Comparison of ENCODE assay signal across 8 cellular contexts in the genomic region with DNA sequence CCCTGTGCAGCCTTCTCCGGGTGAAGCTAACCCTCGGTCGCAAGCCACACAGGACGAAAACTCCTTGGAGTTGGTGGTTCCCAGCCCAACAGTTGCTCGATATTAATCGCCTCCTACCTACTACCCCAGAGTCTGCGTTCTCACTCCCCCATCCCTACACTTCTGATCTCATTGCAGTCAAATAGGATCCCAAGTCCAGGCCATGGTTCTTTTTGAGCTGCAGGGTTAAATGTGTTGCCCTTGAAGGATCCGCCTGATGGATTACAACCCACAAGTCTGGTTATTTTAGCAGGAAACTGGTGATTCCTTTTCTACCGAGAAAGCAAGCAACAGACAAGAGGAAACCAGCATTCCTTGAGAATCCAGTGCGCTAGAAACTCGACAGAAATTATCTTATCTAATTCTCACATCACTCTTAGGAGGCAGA. TPM values are rescaled to one million over a fixed set of nuclear protein-coding genes. Genes with fewer than 3 reads are reported as not detected.
A peak's percentile ranks its signal among the peaks of the same experiment; 100 is the strongest.
DNase-seq lines count a peak whose midpoint lies in the region; ATAC-seq and TF ChIP-seq lines count a peak whose summit lies in the region.

No MANE protein-coding gene starts in this region.

- CTCF ChIA-PET in HEK293 (lab: Yijun Ruan, JAX), result interaction anchor here (0.7 to 0.9 kb wide), 2 partner anchors 8 to 29 kb away, joined by 3 read pairs; no protein-coding TSS in a partner anchor

- H3K4me1 ChIP-seq in HEK293 (ENCODE audit: control insufficient read depth, insufficient read depth, low read length) (peaks cover 24% of the 10 kb centered on the region), psoas muscle (peaks cover 27% of the 10 kb centered on the region)

- 10 to 12% (median 10%) methylated on average over 10 to 11 of the region's 11 CpGs for WGBS in psoas muscle, 3 donors

- no peaks in the 10 kb centered on the region for H3K9me3 ChIP-seq in HEK293 (ENCODE audit: control insufficient read depth, insufficient read depth, low read depth, low read length)
- H3K9me3 ChIP-seq in psoas muscle, result no peaks in the 10 kb centered on the region

- TF ChIP-seq CTCF in HEK293 (tag by site-specific recombination; IDR thresholded peaks at IDR 0.05), result no peak
- TF ChIP-seq CTCF in foreskin fibroblast (IDR thresholded peaks at IDR 0.05; ENCODE audit: low read depth, low read length), result no peak
- TF ChIP-seq CTCF in psoas muscle (IDR thresholded peaks at IDR 0.05), result no peak

- H3K27ac ChIP-seq in HEK293 (ENCODE audit: extremely low read depth, low read depth, low read length), result peak overlapping the region; percentile 97; the same call in 1 of the 2 replicates
- peak overlapping the region; percentile 95 for H3K27ac ChIP-seq in psoas muscle

- intact Hi-C loops in psoas muscle (cut with DNase I), result loop anchor here in 1 of 2 donors (2.0 kb wide), 1 partner anchor 29 kb away; no protein-coding TSS in a partner anchor

- ATAC-seq in psoas muscle (peak in 1 of 4 donors; percentile 3), GM19023 (IDR thresholded peaks at IDR 0.05; ENCODE audit: unreplicated experiment) (no peak)

- H3K4me3 ChIP-seq in HEK293 (ENCODE audit: low read depth, low read length) (peak overlapping the region; percentile 76), foreskin fibroblast (ENCODE audit: low read depth in 1 of 2, low read length in 2 of 2) (peak overlapping the region; percentile 68 to 80), psoas muscle (peak overlapping the region; percentile 94)

- DNase-seq in SW480 (ENCODE audit: low spot score), result peak; percentile 33
- DNase-seq in foreskin fibroblast, result peak in 1 of 2 donors; percentile 41
- no peak for DNase-seq in psoas muscle
- no peak for DNase-seq in cortex of kidney (lab: John Stamatoyannopoulos, UW)
- no peak for DNase-seq in NCI-H2107 (lab: John Stamatoyannopoulos, UW)
- DNase-seq in UCSD-AML1 (lab: John Stamatoyannopoulos, UW; ENCODE audit: unreplicated experiment), result no peak

- H3K27me3 ChIP-seq in psoas muscle (ENCODE audit: insufficient read depth in 3 of 3, low read length in 2 of 3), result no peaks in the 10 kb centered on the region

- no peaks in the 10 kb centered on the region; a peak in 1 of 3 replicates for H3K36me3 ChIP-seq in HEK293 (ENCODE audit: control insufficient read depth in 2 of 2, insufficient read depth in 1 of 2, low read length in 2 of 2)
- no peaks in the 10 kb centered on the region for H3K36me3 ChIP-seq in psoas muscle (ENCODE audit: insufficient read depth in 1 of 2, low read depth in 1 of 2)

- POLR2A ChIA-PET in HEK293 (lab: Yijun Ruan, JAX), result no interaction called here

TF ChIP-seq in HEK293, 187 proteins besides CTCF, POLR2A, EP300 and RAD21:
- TF ChIP-seq ZNF132 (tag by site-specific recombination; IDR thresholded peaks at IDR 0.05; ENCODE audit: borderline replicate concordance) (no peak), ZSCAN23 (tag by site-specific recombination; IDR thresholded peaks at IDR 0.05) (no peak), ZNF248 (tag by site-specific recombination; IDR thresholded peaks at IDR 0.05) (no peak), ZFHX2 (tag by site-specific recombination; conservative IDR thresholded peaks at IDR 0.05) (no peak), KLF8 (tag by site-specific recombination; IDR thresholded peaks at IDR 0.05) (no peak; the same call in 1 of the 2 replicates), SCRT2 (tag by site-specific recombination; IDR thresholded peaks at IDR 0.05) (peak; percentile 42), ZXDB (tag by site-specific recombination; IDR thresholded peaks at IDR 0.05) (peak; percentile 3; the same call in 1 of the 2 replicates), ZBTB17 (tag by site-specific recombination; IDR thresholded peaks at IDR 0.05) (peak; percentile 76), ZNF610 (tag by site-specific recombination; IDR thresholded peaks at IDR 0.05; ENCODE audit: borderline replicate concordance) (no peak), ZNF214 (tag by site-specific recombination; IDR thresholded peaks at IDR 0.05; ENCODE audit: borderline replicate concordance) (no peak), ZBTB8A (tag by site-specific recombination; IDR thresholded peaks at IDR 0.05) (no peak), ZBTB20 (tag by site-specific recombination; IDR thresholded peaks at IDR 0.05) (peak; percentile 93), ZNF335 (tag by site-specific recombination; conservative IDR thresholded peaks at IDR 0.05) (0 out of 2 replicates have a peak, but pooled peaks have one; percentile 47)
- TF ChIP-seq, protein P1, sequence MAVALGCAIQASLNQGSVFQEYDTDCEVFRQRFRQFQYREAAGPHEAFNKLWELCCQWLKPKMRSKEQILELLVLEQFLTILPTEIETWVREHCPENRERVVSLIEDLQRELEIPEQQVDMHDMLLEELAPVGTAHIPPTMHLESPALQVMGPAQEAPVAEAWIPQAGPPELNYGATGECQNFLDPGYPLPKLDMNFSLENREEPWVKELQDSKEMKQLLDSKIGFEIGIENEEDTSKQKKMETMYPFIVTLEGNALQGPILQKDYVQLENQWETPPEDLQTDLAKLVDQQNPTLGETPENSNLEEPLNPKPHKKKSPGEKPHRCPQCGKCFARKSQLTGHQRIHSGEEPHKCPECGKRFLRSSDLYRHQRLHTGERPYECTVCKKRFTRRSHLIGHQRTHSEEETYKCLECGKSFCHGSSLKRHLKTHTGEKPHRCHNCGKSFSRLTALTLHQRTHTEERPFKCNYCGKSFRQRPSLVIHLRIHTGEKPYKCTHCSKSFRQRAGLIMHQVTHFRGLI (tag by site-specific recombination; IDR thresholded peaks at IDR 0.05), result no peak
- TF ChIP-seq, protein P2, sequence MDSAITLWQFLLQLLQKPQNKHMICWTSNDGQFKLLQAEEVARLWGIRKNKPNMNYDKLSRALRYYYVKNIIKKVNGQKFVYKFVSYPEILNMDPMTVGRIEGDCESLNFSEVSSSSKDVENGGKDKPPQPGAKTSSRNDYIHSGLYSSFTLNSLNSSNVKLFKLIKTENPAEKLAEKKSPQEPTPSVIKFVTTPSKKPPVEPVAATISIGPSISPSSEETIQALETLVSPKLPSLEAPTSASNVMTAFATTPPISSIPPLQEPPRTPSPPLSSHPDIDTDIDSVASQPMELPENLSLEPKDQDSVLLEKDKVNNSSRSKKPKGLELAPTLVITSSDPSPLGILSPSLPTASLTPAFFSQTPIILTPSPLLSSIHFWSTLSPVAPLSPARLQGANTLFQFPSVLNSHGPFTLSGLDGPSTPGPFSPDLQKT (IDR thresholded peaks at IDR 0.05; ENCODE audit: borderline replicate concordance, low read depth, low read length), result no peak
- TF ChIP-seq, protein P3, sequence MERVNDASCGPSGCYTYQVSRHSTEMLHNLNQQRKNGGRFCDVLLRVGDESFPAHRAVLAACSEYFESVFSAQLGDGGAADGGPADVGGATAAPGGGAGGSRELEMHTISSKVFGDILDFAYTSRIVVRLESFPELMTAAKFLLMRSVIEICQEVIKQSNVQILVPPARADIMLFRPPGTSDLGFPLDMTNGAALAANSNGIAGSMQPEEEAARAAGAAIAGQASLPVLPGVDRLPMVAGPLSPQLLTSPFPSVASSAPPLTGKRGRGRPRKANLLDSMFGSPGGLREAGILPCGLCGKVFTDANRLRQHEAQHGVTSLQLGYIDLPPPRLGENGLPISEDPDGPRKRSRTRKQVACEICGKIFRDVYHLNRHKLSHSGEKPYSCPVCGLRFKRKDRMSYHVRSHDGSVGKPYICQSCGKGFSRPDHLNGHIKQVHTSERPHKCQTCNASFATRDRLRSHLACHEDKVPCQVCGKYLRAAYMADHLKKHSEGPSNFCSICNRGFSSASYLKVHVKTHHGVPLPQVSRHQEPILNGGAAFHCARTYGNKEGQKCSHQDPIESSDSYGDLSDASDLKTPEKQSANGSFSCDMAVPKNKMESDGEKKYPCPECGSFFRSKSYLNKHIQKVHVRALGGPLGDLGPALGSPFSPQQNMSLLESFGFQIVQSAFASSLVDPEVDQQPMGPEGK (tag by site-specific recombination; IDR thresholded peaks at IDR 0.05), result peak; percentile 8; the same call in 1 of the 2 replicates

RNA-seq across cellular contexts. Expression of a gene that starts 0.8 kb away (rescaled TPM):
- 10 to 100 TPM; 24.3 to 47.7 (median 39.5) TPM for total RNA-seq in psoas muscle
- 10 to 100 TPM in 2 of 3 donors, 1 to 10 TPM in 1; 7.3 to 17.3 (median 11.5) TPM for polyA plus RNA-seq in psoas muscle

RNA-seq across cellular contexts. Expression of a gene that starts 40.1 kb away (rescaled TPM):
- not detected for total RNA-seq in psoas muscle
- not detected for polyA plus RNA-seq in psoas muscle
